12 cellular contexts compared by ENCODE assay signal in genomic region chr10:74051729-74052342, GRCh38. TPM values are rescaled to one million over a fixed set of nuclear protein-coding genes. Genes with fewer than 3 reads are reported as not detected.
DNase-seq lines count a peak whose midpoint lies in the region; ATAC-seq and TF ChIP-seq lines count a peak whose summit lies in the region.
"Had no signal": no experiment of that assay in that cellular context is flagged by ENCODE, and none has a peak within 500 bp of the region (broad histone marks: within the 10 kb centered on the region; RNA-seq: fewer than 3 reads in every experiment).

No MANE protein-coding gene starts in this region.

- no peak overlapping the region for H3K14ac ChIP-seq in IMR-90 (replicated peaks; ENCODE audit: low read depth, low read length)

- DNase-seq in IMR-90 (no peak), epithelial cell of esophagus (ENCODE audit: low read depth) (peak; percentile 27), mesendoderm (peak; percentile 81), RWPE1 (ENCODE audit: low spot score) (no peak), NCI-H2196 (lab: John Stamatoyannopoulos, UW; ENCODE audit: unreplicated experiment) (no peak)
- no peak for DNase-seq in activated CD4-positive, alpha-beta T cell treated with anti-CD3 and anti-CD28 coated beads for 36 hours
- DNase-seq: activated naive CD4-positive, alpha-beta T cell treated with anti-CD3 and anti-CD28 coated beads for 36 hours; glutamatergic neuron; spleen; substantia nigra had no signal

- TF ChIP-seq CTCF in IMR-90 (conservative IDR thresholded peaks at IDR 0.05; ENCODE audit: low read depth, low read length): no peak
- TF ChIP-seq CTCF in epithelial cell of esophagus (IDR thresholded peaks at IDR 0.05; ENCODE audit: insufficient read depth, low read depth, low read length, missing control alignments): no peak
- TF ChIP-seq CTCF in RWPE1 (conservative IDR thresholded peaks at IDR 0.05; ENCODE audit: low read depth): no peak

- H4K20me1 ChIP-seq in IMR-90 (ENCODE audit: insufficient read depth, low read length): peaks cover 81% of the 10 kb centered on the region

- no peak for ATAC-seq in IMR-90 (ENCODE audit: low read depth)
- ATAC-seq in GM21381 (IDR thresholded peaks at IDR 0.05; ENCODE audit: unreplicated experiment): no peak
- no peak for ATAC-seq in activated CD4-positive, alpha-beta T cell treated with anti-CD3 and anti-CD28 coated beads for 36 hours

- H3K9me3 Mint-ChIP-seq in activated CD4-positive, alpha-beta T cell treated with anti-CD3 and anti-CD28 coated beads for 36 hours (ENCODE audit: low read depth): no peaks in the 10 kb centered on the region
- H3K9me3 Mint-ChIP-seq: activated naive CD4-positive, alpha-beta T cell treated with anti-CD3 and anti-CD28 coated beads for 36 hours had no signal

- TF ChIP-seq RAD21 in IMR-90 (IDR thresholded peaks at IDR 0.05; ENCODE audit: low read length): no peak

- peaks cover 26% of the 10 kb centered on the region for H3K9me1 ChIP-seq in IMR-90 (ENCODE audit: insufficient read depth, low read length)

- H3K4me1 ChIP-seq in ACC112 (ENCODE audit: control insufficient read depth, insufficient read depth, low read length, unreplicated experiment) (peaks cover 54% of the 10 kb centered on the region), IMR-90 (ENCODE audit: control insufficient read depth, insufficient read depth, low read length) (peaks cover 30% of the 10 kb centered on the region), mesendoderm (ENCODE audit: control insufficient read depth, low read depth, low read length) (peaks cover 2% of the 10 kb centered on the region)

- no peaks in the 10 kb centered on the region for H3K9me3 ChIP-seq in IMR-90 (ENCODE audit: control insufficient read depth, insufficient read depth, low read length)
- H3K9me3 ChIP-seq: spleen had no signal

- H3K79me2 ChIP-seq in ACC112 (ENCODE audit: control insufficient read depth, insufficient read depth, low read length, unreplicated experiment) (peaks cover 70% of the 10 kb centered on the region), mesendoderm (ENCODE audit: control insufficient read depth, insufficient read depth, low read length) (peaks cover 52% of the 10 kb centered on the region)

- H3K27ac ChIP-seq in ACC112 (ENCODE audit: low read depth, low read length) (peak overlapping the region; percentile 5; the same call in 1 of the 2 replicates), IMR-90 (ENCODE audit: insufficient read depth, low read length) (0 out of 2 replicates have a peak overlapping the region, but pooled peaks have one; percentile 33), mesendoderm (ENCODE audit: low read depth, low read length) (no peak overlapping the region), RWPE1 (no peak overlapping the region)
- H3K27ac ChIP-seq: spleen had no signal

- intact Hi-C loops in IMR-90 (cut with micrococcal nuclease): no loop called here
- intact Hi-C loops in activated CD4-positive, alpha-beta T cell treated with anti-CD3 and anti-CD28 coated beads for 36 hours (cut with DNase I, micrococcal nuclease): no loop called here

- H3K23ac ChIP-seq in IMR-90 (ENCODE audit: low read depth, low read length) (peak overlapping the region; percentile 67; the same call in 1 of the 2 replicates), mesendoderm (ENCODE audit: low read length) (no peak overlapping the region)

- H3K4ac ChIP-seq in IMR-90 (ENCODE audit: low read depth, low read length) (no peak overlapping the region), mesendoderm (ENCODE audit: low read depth, low read length) (no peak overlapping the region)

- H3K4me3 ChIP-seq in ACC112 (ENCODE audit: low read depth, low read length) (no peak overlapping the region), IMR-90 (ENCODE audit: insufficient read depth, low read depth, low read length) (no peak overlapping the region), epithelial cell of esophagus (ENCODE audit: low read length) (no peak overlapping the region), mesendoderm (ENCODE audit: low read length) (no peak overlapping the region)
- H3K4me3 ChIP-seq: spleen had no signal

- H3K4me2 ChIP-seq in IMR-90 (ENCODE audit: low read depth, low read length): no peak overlapping the region
- no peak overlapping the region for H3K4me2 ChIP-seq in mesendoderm (ENCODE audit: low read length)

- H4K91ac ChIP-seq in IMR-90 (ENCODE audit: insufficient read depth, low read depth, low read length): no peak overlapping the region

- no peak overlapping the region for H3K9ac ChIP-seq in IMR-90 (ENCODE audit: low read depth, low read length)
- H3K9ac ChIP-seq in mesendoderm (ENCODE audit: low read length): no peak overlapping the region

- 0 out of 4 replicates have a peak overlapping the region, but pooled peaks of 1 of the 2 experiments have one; percentile 19 for H4K8ac ChIP-seq in IMR-90 (ENCODE audit: low read depth in 2 of 2, low read length in 2 of 2)
- no peak overlapping the region for H4K8ac ChIP-seq in mesendoderm (ENCODE audit: low read depth, low read length)

- BruUV-seq in IMR-90 (replicated peaks; lab: Mats Ljungman, UMichigan): no TSS peak

- dilution Hi-C loops in IMR-90 (cut with HindIII; ENCODE audit: low sequenced_read_pairs, unreplicated experiment): no loop called here

- no peak overlapping the region for H3K4me3 Mint-ChIP-seq in activated CD4-positive, alpha-beta T cell treated with anti-CD3 and anti-CD28 coated beads for 36 hours
- H3K4me3 Mint-ChIP-seq: activated naive CD4-positive, alpha-beta T cell treated with anti-CD3 and anti-CD28 coated beads for 36 hours had no signal

- no peak overlapping the region for H2AK9ac ChIP-seq in IMR-90 (replicated peaks; ENCODE audit: low read depth, low read length, poor library complexity)

- H2AK5ac ChIP-seq in IMR-90 (ENCODE audit: low read depth, low read length) (no peak overlapping the region), mesendoderm (ENCODE audit: low read length) (no peak overlapping the region)

- H4K5ac ChIP-seq in IMR-90 (ENCODE audit: low read depth, low read length) (no peak overlapping the region), mesendoderm (ENCODE audit: low read length) (no peak overlapping the region)

- H3K56ac ChIP-seq in IMR-90 (ENCODE audit: extremely low read depth, insufficient read depth, low read length) (no peak overlapping the region), mesendoderm (ENCODE audit: low read length) (no peak overlapping the region)

- H3K27me3 ChIP-seq in ACC112 (ENCODE audit: insufficient read depth, low read length) (no peaks in the 10 kb centered on the region), IMR-90 (ENCODE audit: control insufficient read depth, insufficient read depth, low read length) (no peaks in the 10 kb centered on the region), mesendoderm (ENCODE audit: insufficient read depth, low read length, poor library complexity) (no peaks in the 10 kb centered on the region)
- H3K27me3 ChIP-seq: spleen had no signal

- no peak for TF ChIP-seq POLR2A in IMR-90 (IDR thresholded peaks at IDR 0.05; ENCODE audit: low read depth, low read length)

- H3K79me1 ChIP-seq in IMR-90 (ENCODE audit: low read depth in 1 of 2, low read length in 2 of 2) (peaks cover 7 to 63% of the 10 kb centered on the region in 2 experiments; a peak in 3 of 4 replicates), mesendoderm (ENCODE audit: low read length) (peaks cover 8% of the 10 kb centered on the region)

- H3K27me3 Mint-ChIP-seq in activated CD4-positive, alpha-beta T cell treated with anti-CD3 and anti-CD28 coated beads for 36 hours: no peaks in the 10 kb centered on the region

- peaks cover 25% of the 10 kb centered on the region for H3K4me1 Mint-ChIP-seq in activated CD4-positive, alpha-beta T cell treated with anti-CD3 and anti-CD28 coated beads for 36 hours

- no CpG with 5 or more reads among the region's 5 CpGs for WGBS in IMR-90 (ENCODE audit: extremely low coverage in 2 of 2, insufficient read length in 1 of 2), 2 experiments
- no CpG with 5 or more reads among the region's 5 CpGs for WGBS in mesendoderm (ENCODE audit: extremely low coverage, insufficient coverage, low lambda C conversion rate)

- H3K36me3 ChIP-seq in ACC112 (ENCODE audit: insufficient read depth, low read length): no peaks in the 10 kb centered on the region
- peaks cover 3% of the 10 kb centered on the region; the same call in 1 of the 2 replicates for H3K36me3 ChIP-seq in IMR-90 (ENCODE audit: control insufficient read depth, insufficient read depth, low read length)
- no peaks in the 10 kb centered on the region for H3K36me3 ChIP-seq in mesendoderm (ENCODE audit: control insufficient read depth, insufficient read depth, low read length)
- H3K36me3 ChIP-seq: spleen had no signal

- CTCF ChIA-PET in IMR-90 (lab: Yijun Ruan, JAX) (interaction anchor here (0.6 kb wide), 1 partner anchor 94 kb away, joined by 5 read pairs; no protein-coding TSS in a partner anchor), RWPE1 (lab: Yijun Ruan, JAX) (interaction anchor here (0.9 kb wide), 1 partner anchor 53 kb away, joined by 3 read pairs; no protein-coding TSS in a partner anchor)
- CTCF ChIA-PET in activated CD4-positive, alpha-beta T cell treated with anti-CD3 and anti-CD28 coated beads for 36 hours (lab: Charles Lee): interaction anchor here (0.5 to 1.2 kb wide), 4 partner anchors 44 to 206 kb away, joined by 3 to 5 read pairs (median 4); no protein-coding TSS in a partner anchor

- H3K27ac Mint-ChIP-seq in activated CD4-positive, alpha-beta T cell treated with anti-CD3 and anti-CD28 coated beads for 36 hours: no peak overlapping the region
- H3K27ac Mint-ChIP-seq: activated naive CD4-positive, alpha-beta T cell treated with anti-CD3 and anti-CD28 coated beads for 36 hours had no signal

- H2BK15ac ChIP-seq in IMR-90 (ENCODE audit: low read depth, low read length): no peak overlapping the region
- no peak overlapping the region for H2BK15ac ChIP-seq in mesendoderm (replicated peaks; ENCODE audit: low read depth)

- no peak overlapping the region for H2BK120ac ChIP-seq in IMR-90 (ENCODE audit: low read depth, low read length)
- no peak overlapping the region for H2BK120ac ChIP-seq in mesendoderm (ENCODE audit: low read depth, low read length)

- H3K18ac ChIP-seq in IMR-90 (ENCODE audit: low read depth, low read length) (no peak overlapping the region), mesendoderm (ENCODE audit: low read length) (no peak overlapping the region)

- H2BK20ac ChIP-seq in IMR-90 (ENCODE audit: low read depth, low read length): no peak overlapping the region

- H2BK5ac ChIP-seq in IMR-90 (ENCODE audit: low read depth, low read length, poor library complexity, severe bottlenecking) (peak overlapping the region; percentile 55), mesendoderm (ENCODE audit: low read length) (no peak overlapping the region)

- no peaks in the 10 kb centered on the region for H3K36me3 Mint-ChIP-seq in activated CD4-positive, alpha-beta T cell treated with anti-CD3 and anti-CD28 coated beads for 36 hours (ENCODE audit: low read depth)

- H2AFZ ChIP-seq in ACC112 (ENCODE audit: low read length, unreplicated experiment) (no peak overlapping the region), IMR-90 (replicated peaks; ENCODE audit: low read length, poor library complexity) (no peak overlapping the region)

- in situ Hi-C loops in IMR-90 (cut with MboI; ENCODE audit: low sequenced_read_pairs): no loop called here

- POLR2A ChIA-PET in IMR-90 (lab: Charles Lee; ENCODE audit: unreplicated experiment): interaction anchor here (0.5 to 0.6 kb wide), 4 partner anchors 50 to 208 kb away, joined by 3 to 16 read pairs (median 5); no protein-coding TSS in a partner anchor
- POLR2A ChIA-PET in RWPE1 (lab: Yijun Ruan, JAX; ENCODE audit: low non-redundant PET): no interaction called here
- POLR2A ChIA-PET in activated CD4-positive, alpha-beta T cell treated with anti-CD3 and anti-CD28 coated beads for 36 hours (lab: Charles Lee): interaction anchor here (0.6 to 0.7 kb wide), 2 partner anchors 14 to 44 kb away, joined by 4 to 8 read pairs; no protein-coding TSS in a partner anchor

RNA-seq across cellular contexts. Expression of gene VCL, which starts 53.9 kb away (rescaled TPM):
- total RNA-seq in IMR-90 (2012; rRNA removed): 283 and 316 TPM in 2 replicates
- polyA plus RNA-seq in IMR-90 (2012; rRNA removed): 193 and 227 TPM in 2 replicates
- polyA plus RNA-seq in IMR-90 (2012; cell fraction: cytosol; rRNA removed): 85.9 and 102 TPM in 2 replicates
- polyA plus RNA-seq in IMR-90 (2012; cell fraction: nucleus; rRNA removed; ENCODE audit: low replicate concordance): 176 and 458 TPM in 2 replicates
- 212 TPM for polyA plus RNA-seq in mesendoderm (2013, experiment 1 of 2)
- polyA plus RNA-seq in mesendoderm (2013, experiment 2 of 2): 218 TPM
- 10 to 100 TPM; 20.7 to 22.7 TPM for total RNA-seq in activated CD4-positive, alpha-beta T cell treated with anti-CD3 and anti-CD28 coated beads for 36 hours

Comparison
In these comparisons a context has a peak if more than half of its experiments do, and no peak if none do; other contexts are left out.
1. H3K27ac ChIP-seq: peak in ACC112 (single experiment) and IMR-90 (single experiment); none in mesendoderm (single experiment) and RWPE1 (single experiment).
2. DNase-seq: peak in epithelial cell of esophagus (single experiment) and mesendoderm (single experiment); none in IMR-90 (single experiment), RWPE1 (single experiment), activated CD4-positive, alpha-beta T cell treated with anti-CD3 and anti-CD28 coated beads for 36 hours (single experiment) and NCI-H2196 (single experiment).
3. RNA of gene VCL, which starts 53.9 kb away (total RNA-seq): 283 to 316 TPM in IMR-90; 20.7 to 22.7 TPM in activated CD4-positive, alpha-beta T cell treated with anti-CD3 and anti-CD28 coated beads for 36 hours; every median in the first group is over 10 times any median in the second.